Comparison of ENCODE assay signal across 10 cellular contexts in genomic region chr7:20030417-20030816, GRCh38.
DNase-seq lines count a peak whose midpoint lies in the region; ATAC-seq and TF ChIP-seq lines count a peak whose summit lies in the region.
"Had no signal": no experiment of that assay in that cellular context is flagged by ENCODE, and none has a peak within 500 bp of the region (broad histone marks: within the 10 kb centered on the region; RNA-seq: fewer than 3 reads in every experiment).

No MANE protein-coding gene starts in this region.

- H3K36me3 ChIP-seq in osteoblast (ENCODE audit: insufficient read depth, low read length) (no peaks in the 10 kb centered on the region), aorta (ENCODE audit: control insufficient read depth in 1 of 2, insufficient read depth in 2 of 2, low read length in 1 of 2) (no peaks in the 10 kb centered on the region)

- no peak for TF ChIP-seq CTCF in osteoblast (IDR thresholded peaks at IDR 0.05; ENCODE audit: extremely low read depth, low read depth, low read length)

- peaks cover 43% of the 10 kb centered on the region for H3K4me1 ChIP-seq in osteoblast (ENCODE audit: insufficient read depth, low read length)
- H3K4me1 ChIP-seq in aorta (ENCODE audit: control insufficient read depth in 1 of 2, insufficient read depth in 2 of 2, low read length in 2 of 2): no peaks in the 10 kb centered on the region

- ATAC-seq in GM19324 (IDR thresholded peaks at IDR 0.05; ENCODE audit: low FRiP score, unreplicated experiment) (peak; percentile 87), HG02623 (IDR thresholded peaks at IDR 0.05; ENCODE audit: unreplicated experiment) (peak; percentile 90), HG03520 (IDR thresholded peaks at IDR 0.05; ENCODE audit: unreplicated experiment) (peak; percentile 83), aorta (ENCODE audit: low FRiP score) (no peak)

- no peaks in the 10 kb centered on the region for H4K20me1 ChIP-seq in osteoblast (ENCODE audit: insufficient read depth, low read length)

- no peaks in the 10 kb centered on the region for H3K27me3 ChIP-seq in osteoblast (ENCODE audit: insufficient read depth, low read length)
- no peaks in the 10 kb centered on the region for H3K27me3 ChIP-seq in aorta (ENCODE audit: control insufficient read depth in 1 of 2, insufficient read depth in 2 of 2, low read length in 1 of 2)

- H3K4me3 ChIP-seq in osteoblast (ENCODE audit: insufficient read depth, low read length): no peak overlapping the region
- no peak overlapping the region for H3K4me3 ChIP-seq in aorta (ENCODE audit: low read length in 2 of 2)

- H3K9me3 ChIP-seq in osteoblast (ENCODE audit: low read depth, low read length) (no peaks in the 10 kb centered on the region), aorta (ENCODE audit: control insufficient read depth, low read length) (no peaks in the 10 kb centered on the region)

- in situ Hi-C loops in ACHN (cut with HindIII; ENCODE audit: low pct_ligation_motif_present, low pct_unique_long_range_greater_than_20kb, low sequenced_read_pairs): no loop called here

- 68 to 69% methylated on average over 2 of the region's 2 CpGs for WGBS in aorta, 2 donors

- DNase-seq in osteoblast (ENCODE audit: insufficient read length, low spot score, missing footprints): no peak
- DNase-seq in activated T-cell treated with anti-CD3 and anti-CD28 coated beads, Interleukin-2, amount 50 U/mL, for 48 hours: no peak
- DNase-seq in ACHN: no peak
- no peak for DNase-seq in NCI-H1694 (lab: John Stamatoyannopoulos, UW)
- no peak for DNase-seq in aorta
- DNase-seq: activated effector memory CD4-positive, alpha-beta T cell treated with anti-CD3 and anti-CD28 coated beads, Interleukin-2, amount 50 U/mL, for 16 hours; NCI-H526 treated with DMSO at 0.1 percent for 48 hours had no signal

- peak overlapping the region; percentile 63 for H3K27ac ChIP-seq in osteoblast (ENCODE audit: low read depth, low read length)
- H3K27ac ChIP-seq in aorta (ENCODE audit: low read depth in 1 of 2, low read length in 2 of 2): no peak overlapping the region

- H3K79me2 ChIP-seq in osteoblast (ENCODE audit: insufficient read depth, low read length): no peaks in the 10 kb centered on the region

- peak overlapping the region; percentile 25 for H3K4me2 ChIP-seq in osteoblast (ENCODE audit: insufficient read depth, low read length)

- H2AFZ ChIP-seq in osteoblast (ENCODE audit: low read length): no peak overlapping the region

- intact Hi-C loops in aorta (cut with DNase I): no loop called here
